ENCODE assay signal across 17 cellular contexts in genomic region chr16:66717776-66718175, GRCh38. TPM values are rescaled to one million over a fixed set of nuclear protein-coding genes. Genes with fewer than 3 reads are reported as not detected.
A peak's percentile ranks its signal among the peaks of the same experiment; 100 is the strongest.
DNase-seq lines count a peak whose midpoint lies in the region; ATAC-seq and TF ChIP-seq lines count a peak whose summit lies in the region.
"Had no signal": no experiment of that assay in that cellular context is flagged by ENCODE, and none has a peak within 500 bp of the region (broad histone marks: within the 10 kb centered on the region; RNA-seq: fewer than 3 reads in every experiment).

No MANE protein-coding gene starts in this region.

- no peak overlapping the region for H3K56ac ChIP-seq in H9 (ENCODE audit: insufficient read length, low read depth, low read length)

- no peak overlapping the region for H2BK20ac ChIP-seq in H9 (ENCODE audit: low read depth, low read length, poor library complexity, severe bottlenecking)

- H4K20me1 ChIP-seq in H9 (ENCODE audit: control insufficient read depth, insufficient read depth, insufficient read length), result no peaks in the 10 kb centered on the region
- H4K20me1 ChIP-seq in osteoblast (ENCODE audit: insufficient read depth, low read length), result no peaks in the 10 kb centered on the region

- peaks cover 40% of the 10 kb centered on the region for H3K36me3 ChIP-seq in RWPE2 (ENCODE audit: low read depth)
- H3K36me3 ChIP-seq in osteoblast (ENCODE audit: insufficient read depth, low read length), result peaks cover 29% of the 10 kb centered on the region

- H4K91ac ChIP-seq in H9 (ENCODE audit: insufficient read length, low read depth, low read length), result no peak overlapping the region

- H3K23ac ChIP-seq in H9 (ENCODE audit: insufficient read length, low read depth, low read length), result no peak overlapping the region

- H3K18ac ChIP-seq in H9 (ENCODE audit: insufficient read length, low read depth, low read length), result no peak overlapping the region

- no peak overlapping the region for H2BK15ac ChIP-seq in H9 (ENCODE audit: low read depth, low read length)

- no peak overlapping the region for H3K4ac ChIP-seq in H9 (ENCODE audit: low read depth, low read length)

- H4K5ac ChIP-seq in H9 (ENCODE audit: insufficient read length, low read depth, low read length), result no peak overlapping the region

- H3K79me1 ChIP-seq in H9 (ENCODE audit: insufficient read depth, low read depth, low read length, poor library complexity, severe bottlenecking), result no peaks in the 10 kb centered on the region

- H3K4me1 ChIP-seq in H9 (ENCODE audit: insufficient read depth, low read length) (no peaks in the 10 kb centered on the region), RWPE2 (ENCODE audit: insufficient read depth, poor library complexity, severe bottlenecking) (peaks cover 19% of the 10 kb centered on the region), osteoblast (ENCODE audit: insufficient read depth, low read length) (no peaks in the 10 kb centered on the region)
- H3K4me1 ChIP-seq: parathyroid adenoma had no signal

- DNase-seq in H9, result no peak
- DNase-seq in RWPE2 (ENCODE audit: low spot score), result no peak
- DNase-seq in islet precursor cell, result peak; percentile 88
- no peak for DNase-seq in osteoblast (ENCODE audit: insufficient read length, low spot score, missing footprints)
- DNase-seq in erythroblast (lab: John Stamatoyannopoulos, UW), result no peak
- DNase-seq in UCSD-AML1 (lab: John Stamatoyannopoulos, UW; ENCODE audit: unreplicated experiment), result no peak
- DNase-seq: activated CD4-positive, alpha-beta T cell treated with anti-CD3 and anti-CD28 coated beads for 1 hour; activated naive CD4-positive, alpha-beta T cell; effector CD8-positive, alpha-beta T cell; NCI-H446 treated with DMSO at 0.1 percent for 48 hours; stimulated activated naive CD8-positive, alpha-beta T cell treated with anti-CD3 and anti-CD28 coated beads, Interleukin-15, amount 100 ng/mL, for 72 hours; T-helper 1 cell; thyroid gland had no signal

- TF ChIP-seq POLR2A in erythroblast (IDR thresholded peaks at IDR 0.05; ENCODE audit: low read length), result no peak

- H2BK5ac ChIP-seq in H9 (ENCODE audit: insufficient read length, low read length), result no peak overlapping the region

- no peaks in the 10 kb centered on the region for H3K9me3 ChIP-seq in H9 (ENCODE audit: control insufficient read depth, low read depth, low read length)
- no peaks in the 10 kb centered on the region for H3K9me3 ChIP-seq in RWPE2 (ENCODE audit: severe bottlenecking)
- no peaks in the 10 kb centered on the region for H3K9me3 ChIP-seq in osteoblast (ENCODE audit: low read depth, low read length)
- H3K9me3 ChIP-seq: thyroid gland had no signal

- no peak overlapping the region for H3K4me3 ChIP-seq in RWPE2 (ENCODE audit: severe bottlenecking)
- no peak overlapping the region for H3K4me3 ChIP-seq in osteoblast (ENCODE audit: insufficient read depth, low read length)
- H3K4me3 ChIP-seq: thyroid gland had no signal

- no peak overlapping the region for H3K27ac ChIP-seq in H9 (ENCODE audit: insufficient read length, low read depth, low read length)
- H3K27ac ChIP-seq in RWPE2 (ENCODE audit: poor library complexity, severe bottlenecking), result peak overlapping the region; percentile 72
- H3K27ac ChIP-seq in osteoblast (ENCODE audit: low read depth, low read length), result peak overlapping the region; percentile 22
- H3K27ac ChIP-seq: parathyroid adenoma, thyroid gland had no signal

- H3K4me1 Mint-ChIP-seq in H9, result peaks cover 0 to 6% of the 10 kb centered on the region in 2 experiments; a peak in 1 of 4 replicates
- H3K4me1 Mint-ChIP-seq: stimulated activated naive CD8-positive, alpha-beta T cell treated with anti-CD3 and anti-CD28 coated beads, Interleukin-15, amount 100 ng/mL, for 72 hours had no signal

- H3K27me3 Mint-ChIP-seq in H9 (ENCODE audit: low read depth), result no peaks in the 10 kb centered on the region
- H3K27me3 Mint-ChIP-seq: brain; natural killer cell treated with Interleukin-12 subunit alpha and Interleukin-12 subunit beta and Interleukin-15 and Interleukin-18, amount 100 ng/mL, for 72 hours; stimulated activated naive CD8-positive, alpha-beta T cell treated with anti-CD3 and anti-CD28 coated beads, Interleukin-15, amount 100 ng/mL, for 72 hours had no signal

- H3K79me2 ChIP-seq in H9 (ENCODE audit: insufficient read depth, low read length) (no peaks in the 10 kb centered on the region), osteoblast (ENCODE audit: insufficient read depth, low read length) (no peaks in the 10 kb centered on the region)
- H3K79me2 ChIP-seq: parathyroid adenoma had no signal

- no CpG with 5 or more reads among the region's 4 CpGs for WGBS in H9 (ENCODE audit: extremely low coverage, insufficient read length, low lambda C conversion rate)

- H4K8ac ChIP-seq in H9 (replicated peaks; ENCODE audit: insufficient read length, low read depth, low read length), result no peak overlapping the region

- H3K4me3 Mint-ChIP-seq in H9, result no peak overlapping the region
- H3K4me3 Mint-ChIP-seq: brain; natural killer cell treated with Interleukin-12 subunit alpha and Interleukin-12 subunit beta and Interleukin-15 and Interleukin-18, amount 100 ng/mL, for 72 hours; stimulated activated naive CD8-positive, alpha-beta T cell treated with anti-CD3 and anti-CD28 coated beads, Interleukin-15, amount 100 ng/mL, for 72 hours had no signal

- H2AK5ac ChIP-seq in H9 (ENCODE audit: insufficient read length, low read length), result no peak overlapping the region

- H3K27ac Mint-ChIP-seq in H9, result peak overlapping the region in 2 of 3 experiments; percentile 28 to 76; a peak in 1 of 7 replicates
- H3K27ac Mint-ChIP-seq: natural killer cell treated with Interleukin-12 subunit alpha and Interleukin-12 subunit beta and Interleukin-15 and Interleukin-18, amount 100 ng/mL, for 72 hours had no signal

- peaks cover 6 to 40% (median 19%) of the 10 kb centered on the region in 3 experiments; a peak in 6 of 7 replicates for H3K36me3 Mint-ChIP-seq in H9 (ENCODE audit: insufficient read depth in 1 of 3, low read depth in 3 of 3)
- H3K36me3 Mint-ChIP-seq: natural killer cell treated with Interleukin-12 subunit alpha and Interleukin-12 subunit beta and Interleukin-15 and Interleukin-18, amount 100 ng/mL, for 72 hours had no signal

- H2AFZ ChIP-seq in H9 (ENCODE audit: low read length) (no peak overlapping the region), osteoblast (ENCODE audit: low read length) (no peak overlapping the region)
- H2AFZ ChIP-seq: parathyroid adenoma had no signal

- H3T11ph ChIP-seq in H9 (ENCODE audit: low read length), result no peak overlapping the region

- no peaks in the 10 kb centered on the region for H3K23me2 ChIP-seq in H9 (ENCODE audit: insufficient read length, low read depth, low read length, poor library complexity, severe bottlenecking)

- no peak overlapping the region for H3K9ac ChIP-seq in H9 (ENCODE audit: extremely low read depth, insufficient read length, low read length)
- H3K9ac ChIP-seq: parathyroid adenoma had no signal

- ATAC-seq in RWPE2 (ENCODE audit: low read depth) (peak; percentile 82), HG03108 (IDR thresholded peaks at IDR 0.05; ENCODE audit: unreplicated experiment) (no peak)
- ATAC-seq: natural killer cell treated with Interleukin-12 subunit alpha and Interleukin-12 subunit beta and Interleukin-15 and Interleukin-18, amount 100 ng/mL, for 72 hours had no signal

- H3K4me2 ChIP-seq in H9 (ENCODE audit: insufficient read depth, insufficient read length, low read length) (no peak overlapping the region), osteoblast (ENCODE audit: insufficient read depth, low read length) (no peak overlapping the region)

- TF ChIP-seq CTCF in H9 (conservative IDR thresholded peaks at IDR 0.05) (no peak), RWPE2 (IDR thresholded peaks at IDR 0.05; ENCODE audit: poor library complexity, severe bottlenecking) (no peak), osteoblast (IDR thresholded peaks at IDR 0.05; ENCODE audit: extremely low read depth, low read depth, low read length) (no peak)

- no peak overlapping the region for H2BK12ac ChIP-seq in H9 (ENCODE audit: insufficient read length, low read depth, low read length)

- H3K27me3 ChIP-seq in H9 (ENCODE audit: insufficient read depth, low read length), result no peaks in the 10 kb centered on the region
- no peaks in the 10 kb centered on the region for H3K27me3 ChIP-seq in RWPE2 (ENCODE audit: insufficient read depth, poor library complexity, severe bottlenecking)
- no peaks in the 10 kb centered on the region for H3K27me3 ChIP-seq in osteoblast (ENCODE audit: insufficient read depth, low read length)
- H3K27me3 ChIP-seq: thyroid gland had no signal

- H2BK120ac ChIP-seq in H9 (ENCODE audit: low read depth, low read length, poor library complexity, severe bottlenecking), result no peak overlapping the region

- H3K9me3 Mint-ChIP-seq in H9, result peaks cover 0 to under 1% of the 10 kb centered on the region in 2 experiments; a peak in 2 of 5 replicates
- H3K9me3 Mint-ChIP-seq: natural killer cell treated with Interleukin-12 subunit alpha and Interleukin-12 subunit beta and Interleukin-15 and Interleukin-18, amount 100 ng/mL, for 72 hours; stimulated activated naive CD8-positive, alpha-beta T cell treated with anti-CD3 and anti-CD28 coated beads, Interleukin-15, amount 100 ng/mL, for 72 hours had no signal

- no peak overlapping the region for H3K14ac ChIP-seq in H9 (ENCODE audit: insufficient read depth, low read length)

RNA-seq across cellular contexts. Expression of gene CMTM4, which starts 21.2 kb away (rescaled TPM):
- total RNA-seq in H9 (2021), result 39.8 and 40.5 TPM in 2 replicates
- 42.7 and 52.5 TPM in 2 replicates for total RNA-seq in osteoblast

RNA-seq across cellular contexts. Expression of gene DYNC1LI2, which starts 33.6 kb away (rescaled TPM):
- total RNA-seq in H9 (2021), result 94.2 and 100 TPM in 2 replicates
- total RNA-seq in osteoblast, result 157 and 183 TPM in 2 replicates
